Comparison of ENCODE assay signal across 2 cellular contexts in the genomic region with DNA sequence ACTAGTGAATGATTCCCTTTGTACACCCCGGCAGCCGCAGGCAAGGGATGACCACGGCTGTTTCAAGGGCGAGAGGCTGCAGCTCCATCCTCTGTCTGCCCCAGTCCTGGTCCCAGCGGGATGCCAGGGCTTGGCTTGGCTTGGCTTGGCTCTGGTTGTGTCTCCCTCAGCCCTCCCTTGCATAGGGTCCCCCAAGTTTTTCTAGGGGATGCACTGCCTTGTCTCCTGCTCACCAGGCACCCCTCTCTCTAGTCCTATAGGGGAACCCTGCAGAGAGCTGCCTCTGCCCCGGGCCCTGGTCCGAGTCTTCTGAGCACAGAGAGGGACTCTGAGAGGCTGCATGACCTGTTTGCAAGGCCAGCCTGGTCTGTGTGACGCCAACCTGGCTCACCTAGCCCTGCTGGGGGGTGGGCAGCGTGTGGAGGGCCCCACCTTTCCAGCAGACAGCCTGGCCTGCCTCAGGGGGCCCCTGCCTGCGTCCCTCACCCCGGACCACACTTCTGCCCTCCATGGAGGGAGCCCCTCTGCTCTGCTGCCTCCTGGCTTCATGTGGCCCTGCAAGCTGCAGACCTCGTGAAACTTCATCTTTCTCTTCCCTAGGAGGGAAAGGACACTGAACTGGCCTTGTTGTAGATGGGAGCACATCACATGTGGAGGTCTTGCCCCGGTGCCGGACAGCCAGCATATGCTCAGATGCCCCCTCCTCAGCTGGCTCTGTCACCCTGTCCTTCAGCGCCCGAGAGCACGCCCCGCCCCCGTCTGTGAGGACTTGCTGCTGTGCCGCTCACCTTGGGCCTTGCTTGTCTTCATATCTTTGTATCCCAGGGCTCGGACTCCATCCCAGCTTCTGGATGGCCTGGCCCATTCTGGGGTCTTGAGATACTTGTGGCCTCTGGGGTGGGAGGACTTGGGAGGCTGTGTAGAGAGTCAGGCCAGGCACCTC.
TF ChIP-seq lines count a peak whose summit lies in the region.

No MANE protein-coding gene starts in this region.

TF ChIP-seq in liver, 16 proteins besides CTCF, POLR2A, EP300 and RAD21:
- TF ChIP-seq, protein P1, sequence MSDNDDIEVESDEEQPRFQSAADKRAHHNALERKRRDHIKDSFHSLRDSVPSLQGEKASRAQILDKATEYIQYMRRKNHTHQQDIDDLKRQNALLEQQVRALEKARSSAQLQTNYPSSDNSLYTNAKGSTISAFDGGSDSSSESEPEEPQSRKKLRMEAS (IDR thresholded peaks at IDR 0.05) = no peak
- TF ChIP-seq SP1 (IDR thresholded peaks at IDR 0.05) (no peak), GABPA (IDR thresholded peaks at IDR 0.05 in 1 of 2, conservative IDR thresholded peaks at IDR 0.05 in 1 of 2) (no peak), FOXA2 (IDR thresholded peaks at IDR 0.05) (no peak), ZBTB33 (IDR thresholded peaks at IDR 0.05) (no peak), YY1 (IDR thresholded peaks at IDR 0.05) (no peak), NR2F2 (IDR thresholded peaks at IDR 0.05) (no peak), HNF4A (conservative IDR thresholded peaks at IDR 0.05) (no peak), TAF1 (conservative IDR thresholded peaks at IDR 0.05) (no peak), HNF4G (IDR thresholded peaks at IDR 0.05) (no peak), EGR1 (IDR thresholded peaks at IDR 0.05; ENCODE audit: low read depth in 2 of 2) (no peak), FOXA1 (IDR thresholded peaks at IDR 0.05) (no peak)
- TF ChIP-seq, protein P2, sequence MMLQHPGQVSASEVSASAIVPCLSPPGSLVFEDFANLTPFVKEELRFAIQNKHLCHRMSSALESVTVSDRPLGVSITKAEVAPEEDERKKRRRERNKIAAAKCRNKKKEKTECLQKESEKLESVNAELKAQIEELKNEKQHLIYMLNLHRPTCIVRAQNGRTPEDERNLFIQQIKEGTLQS (IDR thresholded peaks at IDR 0.05) = no peak

TF ChIP-seq in HepG2, 621 proteins besides CTCF, POLR2A, EP300 and RAD21 (continues in another document):
- TF ChIP-seq TBX3 (IDR thresholded peaks at IDR 0.05; ENCODE audit: borderline replicate concordance) = no peak
- no peak for TF ChIP-seq SIX1 (CRISPR knock-in tag; IDR thresholded peaks at IDR 0.05; ENCODE audit: borderline replicate concordance)
- TF ChIP-seq AHDC1 (CRISPR knock-in tag; IDR thresholded peaks at IDR 0.05; ENCODE audit: borderline replicate concordance) = no peak
- no peak for TF ChIP-seq ATF7 (IDR thresholded peaks at IDR 0.05)
- TF ChIP-seq ATF7 (CRISPR knock-in tag; IDR thresholded peaks at IDR 0.05) = no peak
- TF ChIP-seq MTA3 (CRISPR knock-in tag; IDR thresholded peaks at IDR 0.05) = no peak
- TF ChIP-seq BORCS8-MEF2B (CRISPR knock-in tag; IDR thresholded peaks at IDR 0.05) = no peak
- no peak for TF ChIP-seq HMGXB4 (CRISPR knock-in tag; IDR thresholded peaks at IDR 0.05; ENCODE audit: borderline replicate concordance in 1 of 2, low read depth in 1 of 2)
- TF ChIP-seq ZNF7 (CRISPR knock-in tag; IDR thresholded peaks at IDR 0.05) = no peak
- TF ChIP-seq, protein P3, sequence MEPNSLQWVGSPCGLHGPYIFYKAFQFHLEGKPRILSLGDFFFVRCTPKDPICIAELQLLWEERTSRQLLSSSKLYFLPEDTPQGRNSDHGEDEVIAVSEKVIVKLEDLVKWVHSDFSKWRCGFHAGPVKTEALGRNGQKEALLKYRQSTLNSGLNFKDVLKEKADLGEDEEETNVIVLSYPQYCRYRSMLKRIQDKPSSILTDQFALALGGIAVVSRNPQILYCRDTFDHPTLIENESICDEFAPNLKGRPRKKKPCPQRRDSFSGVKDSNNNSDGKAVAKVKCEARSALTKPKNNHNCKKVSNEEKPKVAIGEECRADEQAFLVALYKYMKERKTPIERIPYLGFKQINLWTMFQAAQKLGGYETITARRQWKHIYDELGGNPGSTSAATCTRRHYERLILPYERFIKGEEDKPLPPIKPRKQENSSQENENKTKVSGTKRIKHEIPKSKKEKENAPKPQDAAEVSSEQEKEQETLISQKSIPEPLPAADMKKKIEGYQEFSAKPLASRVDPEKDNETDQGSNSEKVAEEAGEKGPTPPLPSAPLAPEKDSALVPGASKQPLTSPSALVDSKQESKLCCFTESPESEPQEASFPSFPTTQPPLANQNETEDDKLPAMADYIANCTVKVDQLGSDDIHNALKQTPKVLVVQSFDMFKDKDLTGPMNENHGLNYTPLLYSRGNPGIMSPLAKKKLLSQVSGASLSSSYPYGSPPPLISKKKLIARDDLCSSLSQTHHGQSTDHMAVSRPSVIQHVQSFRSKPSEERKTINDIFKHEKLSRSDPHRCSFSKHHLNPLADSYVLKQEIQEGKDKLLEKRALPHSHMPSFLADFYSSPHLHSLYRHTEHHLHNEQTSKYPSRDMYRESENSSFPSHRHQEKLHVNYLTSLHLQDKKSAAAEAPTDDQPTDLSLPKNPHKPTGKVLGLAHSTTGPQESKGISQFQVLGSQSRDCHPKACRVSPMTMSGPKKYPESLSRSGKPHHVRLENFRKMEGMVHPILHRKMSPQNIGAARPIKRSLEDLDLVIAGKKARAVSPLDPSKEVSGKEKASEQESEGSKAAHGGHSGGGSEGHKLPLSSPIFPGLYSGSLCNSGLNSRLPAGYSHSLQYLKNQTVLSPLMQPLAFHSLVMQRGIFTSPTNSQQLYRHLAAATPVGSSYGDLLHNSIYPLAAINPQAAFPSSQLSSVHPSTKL (CRISPR knock-in tag; IDR thresholded peaks at IDR 0.05) = no peak
- TF ChIP-seq CCAR2 (optimal IDR thresholded peaks at IDR 0.05; ENCODE audit: low read depth, low read length) = no peak
- TF ChIP-seq PLSCR1 (CRISPR knock-in tag; IDR thresholded peaks at IDR 0.05; ENCODE audit: borderline replicate concordance) = no peak
- TF ChIP-seq, protein P4, sequence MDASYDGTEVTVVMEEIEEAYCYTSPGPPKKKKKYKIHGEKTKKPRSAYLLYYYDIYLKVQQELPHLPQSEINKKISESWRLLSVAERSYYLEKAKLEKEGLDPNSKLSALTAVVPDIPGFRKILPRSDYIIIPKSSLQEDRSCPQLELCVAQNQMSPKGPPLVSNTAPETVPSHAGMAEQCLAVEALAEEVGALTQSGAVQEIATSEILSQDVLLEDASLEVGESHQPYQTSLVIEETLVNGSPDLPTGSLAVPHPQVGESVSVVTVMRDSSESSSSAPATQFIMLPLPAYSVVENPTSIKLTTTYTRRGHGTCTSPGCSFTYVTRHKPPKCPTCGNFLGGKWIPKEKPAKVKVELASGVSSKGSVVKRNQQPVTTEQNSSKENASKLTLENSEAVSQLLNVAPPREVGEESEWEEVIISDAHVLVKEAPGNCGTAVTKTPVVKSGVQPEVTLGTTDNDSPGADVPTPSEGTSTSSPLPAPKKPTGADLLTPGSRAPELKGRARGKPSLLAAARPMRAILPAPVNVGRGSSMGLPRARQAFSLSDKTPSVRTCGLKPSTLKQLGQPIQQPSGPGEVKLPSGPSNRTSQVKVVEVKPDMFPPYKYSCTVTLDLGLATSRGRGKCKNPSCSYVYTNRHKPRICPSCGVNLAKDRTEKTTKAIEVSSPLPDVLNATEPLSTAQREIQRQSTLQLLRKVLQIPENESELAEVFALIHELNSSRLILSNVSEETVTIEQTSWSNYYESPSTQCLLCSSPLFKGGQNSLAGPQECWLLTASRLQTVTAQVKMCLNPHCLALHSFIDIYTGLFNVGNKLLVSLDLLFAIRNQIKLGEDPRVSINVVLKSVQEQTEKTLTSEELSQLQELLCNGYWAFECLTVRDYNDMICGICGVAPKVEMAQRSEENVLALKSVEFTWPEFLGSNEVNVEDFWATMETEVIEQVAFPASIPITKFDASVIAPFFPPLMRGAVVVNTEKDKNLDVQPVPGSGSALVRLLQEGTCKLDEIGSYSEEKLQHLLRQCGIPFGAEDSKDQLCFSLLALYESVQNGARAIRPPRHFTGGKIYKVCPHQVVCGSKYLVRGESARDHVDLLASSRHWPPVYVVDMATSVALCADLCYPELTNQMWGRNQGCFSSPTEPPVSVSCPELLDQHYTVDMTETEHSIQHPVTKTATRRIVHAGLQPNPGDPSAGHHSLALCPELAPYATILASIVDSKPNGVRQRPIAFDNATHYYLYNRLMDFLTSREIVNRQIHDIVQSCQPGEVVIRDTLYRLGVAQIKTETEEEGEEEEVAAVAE (CRISPR knock-in tag; IDR thresholded peaks at IDR 0.05; ENCODE audit: borderline replicate concordance) = no peak
- no peak for TF ChIP-seq KAT7 (CRISPR knock-in tag; IDR thresholded peaks at IDR 0.05; ENCODE audit: borderline replicate concordance)
- TF ChIP-seq ZNF670 (CRISPR knock-in tag; IDR thresholded peaks at IDR 0.05; ENCODE audit: borderline replicate concordance) = no peak
- TF ChIP-seq ZNF430 (CRISPR knock-in tag; IDR thresholded peaks at IDR 0.05) = no peak
- TF ChIP-seq, protein P5, sequence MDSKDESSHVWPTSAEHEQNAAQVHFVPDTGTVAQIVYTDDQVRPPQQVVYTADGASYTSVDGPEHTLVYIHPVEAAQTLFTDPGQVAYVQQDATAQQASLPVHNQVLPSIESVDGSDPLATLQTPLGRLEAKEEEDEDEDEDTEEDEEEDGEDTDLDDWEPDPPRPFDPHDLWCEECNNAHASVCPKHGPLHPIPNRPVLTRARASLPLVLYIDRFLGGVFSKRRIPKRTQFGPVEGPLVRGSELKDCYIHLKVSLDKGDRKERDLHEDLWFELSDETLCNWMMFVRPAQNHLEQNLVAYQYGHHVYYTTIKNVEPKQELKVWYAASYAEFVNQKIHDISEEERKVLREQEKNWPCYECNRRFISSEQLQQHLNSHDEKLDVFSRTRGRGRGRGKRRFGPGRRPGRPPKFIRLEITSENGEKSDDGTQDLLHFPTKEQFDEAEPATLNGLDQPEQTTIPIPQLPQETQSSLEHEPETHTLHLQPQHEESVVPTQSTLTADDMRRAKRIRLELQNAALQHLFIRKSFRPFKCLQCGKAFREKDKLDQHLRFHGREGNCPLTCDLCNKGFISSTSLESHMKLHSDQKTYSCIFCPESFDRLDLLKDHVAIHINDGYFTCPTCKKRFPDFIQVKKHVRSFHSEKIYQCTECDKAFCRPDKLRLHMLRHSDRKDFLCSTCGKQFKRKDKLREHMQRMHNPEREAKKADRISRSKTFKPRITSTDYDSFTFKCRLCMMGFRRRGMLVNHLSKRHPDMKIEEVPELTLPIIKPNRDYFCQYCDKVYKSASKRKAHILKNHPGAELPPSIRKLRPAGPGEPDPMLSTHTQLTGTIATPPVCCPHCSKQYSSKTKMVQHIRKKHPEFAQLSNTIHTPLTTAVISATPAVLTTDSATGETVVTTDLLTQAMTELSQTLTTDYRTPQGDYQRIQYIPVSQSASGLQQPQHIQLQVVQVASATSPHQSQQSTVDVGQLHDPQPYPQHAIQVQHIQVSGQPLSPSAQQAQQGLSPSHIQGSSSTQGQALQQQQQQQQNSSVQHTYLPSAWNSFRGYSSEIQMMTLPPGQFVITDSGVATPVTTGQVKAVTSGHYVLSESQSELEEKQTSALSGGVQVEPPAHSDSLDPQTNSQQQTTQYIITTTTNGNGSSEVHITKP (CRISPR knock-in tag; IDR thresholded peaks at IDR 0.05; ENCODE audit: low read depth) = no peak
- no peak for TF ChIP-seq PCBP2 (optimal IDR thresholded peaks at IDR 0.05; ENCODE audit: low read depth, low read length, poor library complexity, severe bottlenecking)
